ENCODE assay signal across 8 cellular contexts in the genomic region with DNA sequence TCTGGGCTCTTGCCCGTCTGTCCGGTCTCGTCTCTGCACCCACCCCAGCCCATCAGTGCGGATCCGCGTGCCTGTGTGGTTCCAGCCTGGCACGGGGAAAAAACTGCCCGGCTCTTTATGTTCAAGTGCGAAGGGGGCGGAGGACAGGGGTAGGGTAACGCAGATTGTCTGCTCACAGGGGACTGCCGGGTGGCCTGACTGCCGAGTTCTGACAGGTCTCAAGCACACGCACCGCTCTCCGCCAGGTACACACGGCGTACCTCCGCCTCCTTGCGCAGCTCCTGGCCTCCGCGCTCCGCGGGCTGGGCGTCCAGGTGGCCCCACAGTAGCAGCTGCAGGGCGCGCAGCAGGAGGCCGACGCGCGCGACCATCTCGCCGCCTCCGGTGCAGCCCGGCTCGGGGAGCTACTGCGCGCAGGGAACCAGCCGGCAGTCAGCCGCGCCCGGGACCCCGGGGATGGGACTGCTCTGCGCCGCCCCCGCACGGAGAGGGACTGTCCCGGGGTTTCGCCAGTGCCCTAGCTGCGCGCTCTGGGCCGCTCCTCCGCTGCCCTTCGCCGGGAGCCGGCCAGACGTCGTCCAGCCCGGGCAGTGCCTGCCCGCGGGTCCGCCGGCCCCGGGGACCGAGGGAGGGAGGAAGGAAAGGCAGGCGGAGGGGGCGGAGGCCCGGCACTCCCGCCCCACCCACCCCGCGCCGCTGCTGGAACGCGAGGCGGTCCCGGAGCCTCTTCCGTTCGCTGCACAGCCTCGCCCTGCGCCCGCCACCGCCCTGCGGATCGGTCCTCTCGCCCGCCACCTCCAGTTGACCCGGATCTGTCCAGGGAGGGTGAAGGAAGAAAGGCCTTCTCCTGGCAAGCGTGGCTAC. TPM values are rescaled to one million over a fixed set of nuclear protein-coding genes. Genes with fewer than 3 reads are reported as not detected.
DNase-seq lines count a peak whose midpoint lies in the region; ATAC-seq and TF ChIP-seq lines count a peak whose summit lies in the region.

A gene with protein sequence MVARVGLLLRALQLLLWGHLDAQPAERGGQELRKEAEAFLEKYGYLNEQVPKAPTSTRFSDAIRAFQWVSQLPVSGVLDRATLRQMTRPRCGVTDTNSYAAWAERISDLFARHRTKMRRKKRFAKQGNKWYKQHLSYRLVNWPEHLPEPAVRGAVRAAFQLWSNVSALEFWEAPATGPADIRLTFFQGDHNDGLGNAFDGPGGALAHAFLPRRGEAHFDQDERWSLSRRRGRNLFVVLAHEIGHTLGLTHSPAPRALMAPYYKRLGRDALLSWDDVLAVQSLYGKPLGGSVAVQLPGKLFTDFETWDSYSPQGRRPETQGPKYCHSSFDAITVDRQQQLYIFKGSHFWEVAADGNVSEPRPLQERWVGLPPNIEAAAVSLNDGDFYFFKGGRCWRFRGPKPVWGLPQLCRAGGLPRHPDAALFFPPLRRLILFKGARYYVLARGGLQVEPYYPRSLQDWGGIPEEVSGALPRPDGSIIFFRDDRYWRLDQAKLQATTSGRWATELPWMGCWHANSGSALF (minus strand): TSS at position 635 of the 864 bp plus-strand sequence. CDS start 264 bp downstream, at position 371.

- H3K4me3 Mint-ChIP-seq in activated B cell treated with CpG ODN at 0.5 μM for 24 hours, result peak within 1 kb of the TSS; percentile 79
- H3K4me3 Mint-ChIP-seq in dendritic cell treated with granulocyte-macrophage colony-stimulating factor and Interleukin-4, amounts not matched to agents 40 ng/mL and 50 ng/mL, for 4 days, result peak within 1 kb of the TSS; percentile 70

- H3K36me3 ChIP-seq in lower lobe of right lung, result no peaks in the 10 kb centered on the region

- no peaks in the 10 kb centered on the region for H3K9me3 ChIP-seq in AG04450 (ENCODE audit: control insufficient read depth, insufficient read depth, low read length)
- no peaks in the 10 kb centered on the region for H3K9me3 ChIP-seq in lower lobe of right lung

- H3K9me3 Mint-ChIP-seq in activated B cell treated with CpG ODN at 0.5 μM for 24 hours, result no peaks in the 10 kb centered on the region
- H3K9me3 Mint-ChIP-seq in dendritic cell treated with granulocyte-macrophage colony-stimulating factor and Interleukin-4, amounts not matched to agents 40 ng/mL and 50 ng/mL, for 4 days, result no peaks in the 10 kb centered on the region

- no peaks in the 10 kb centered on the region for H3K36me3 Mint-ChIP-seq in activated B cell treated with CpG ODN at 0.5 μM for 24 hours (ENCODE audit: low read depth)
- H3K36me3 Mint-ChIP-seq in dendritic cell treated with granulocyte-macrophage colony-stimulating factor and Interleukin-4, amounts not matched to agents 40 ng/mL and 50 ng/mL, for 4 days (ENCODE audit: low read depth), result no peaks in the 10 kb centered on the region

- ATAC-seq in activated B cell treated with CpG ODN at 0.5 μM for 24 hours (ENCODE audit: low read depth), result peak; percentile 83
- peak; percentile 89 for ATAC-seq in lower lobe of right lung
- no peak for ATAC-seq in GM18520 (IDR thresholded peaks at IDR 0.05; ENCODE audit: unreplicated experiment)
- no peak for ATAC-seq in HG02759 (IDR thresholded peaks at IDR 0.05; ENCODE audit: unreplicated experiment)

- intact Hi-C loops in activated B cell treated with CpG ODN at 0.5 μM for 24 hours (cut with micrococcal nuclease) (loop anchor here (1.0 kb wide), 2 partner anchors 9 to 14 kb away; a partner anchor contains a TSS), lower lobe of right lung (cut with DNase I) (no loop called here)
- intact Hi-C loops in dendritic cell treated with granulocyte-macrophage colony-stimulating factor and Interleukin-4, amounts not matched to agents 40 ng/mL and 50 ng/mL, for 4 days (cut with micrococcal nuclease), result no loop called here

- no peak within 1 kb of the TSS for H3K27ac ChIP-seq in AG04450 (ENCODE audit: low read depth, low read length)
- H3K27ac ChIP-seq in lower lobe of right lung, result peak within 1 kb of the TSS; percentile 77

- H3K27me3 ChIP-seq in AG04450 (ENCODE audit: control insufficient read depth, insufficient read depth, low read length), result peaks cover 56% of the 10 kb centered on the region
- H3K27me3 ChIP-seq in lower lobe of right lung (ENCODE audit: low read depth), result peaks cover 18% of the 10 kb centered on the region

- POLR2A ChIA-PET in AG04450 (lab: Yijun Ruan, JAX) (interaction anchor here (0.6 kb wide), 1 partner anchor 1809 kb away, joined by 4 read pairs; no protein-coding TSS in a partner anchor), activated B cell treated with CpG ODN at 0.5 μM for 24 hours (lab: Charles Lee) (interaction anchor here (0.7 to 2.8 kb wide), 2 partner anchors 14 to 31 kb away, joined by 3 to 15 read pairs; a partner anchor contains a TSS)

- H3K4me3 ChIP-seq in AG04450 (ENCODE audit: low read depth, low read length), result peak within 1 kb of the TSS; percentile 55
- peak within 1 kb of the TSS; percentile 77 for H3K4me3 ChIP-seq in lower lobe of right lung

- H3K27ac Mint-ChIP-seq in activated B cell treated with CpG ODN at 0.5 μM for 24 hours, result no peak within 1 kb of the TSS
- no peak within 1 kb of the TSS for H3K27ac Mint-ChIP-seq in dendritic cell treated with granulocyte-macrophage colony-stimulating factor and Interleukin-4, amounts not matched to agents 40 ng/mL and 50 ng/mL, for 4 days

- H3K4me1 ChIP-seq in lower lobe of right lung, result peaks cover 38% of the 10 kb centered on the region

- H3K4me1 Mint-ChIP-seq in activated B cell treated with CpG ODN at 0.5 μM for 24 hours, result peaks cover 17% of the 10 kb centered on the region
- peaks cover 15% of the 10 kb centered on the region for H3K4me1 Mint-ChIP-seq in dendritic cell treated with granulocyte-macrophage colony-stimulating factor and Interleukin-4, amounts not matched to agents 40 ng/mL and 50 ng/mL, for 4 days (ENCODE audit: low read depth)

- CTCF ChIA-PET in AG04450 (lab: Charles Lee) (interaction anchor here (0.9 to 1.6 kb wide), 2 partner anchors 10 to 31 kb away, joined by 3 to 4 read pairs; no protein-coding TSS in a partner anchor), activated B cell treated with CpG ODN at 0.5 μM for 24 hours (lab: Charles Lee) (interaction anchor here (3.3 to 5.5 kb wide), 2 partner anchors 14 to 31 kb away, joined by 18 to 21 read pairs; a partner anchor contains a TSS)

- TF ChIP-seq CTCF in AG04450 (IDR thresholded peaks at IDR 0.05; ENCODE audit: low read depth, low read length) (no peak), activated B cell treated with CpG ODN at 0.5 μM for 24 hours (IDR thresholded peaks at IDR 0.05) (no peak), lower lobe of right lung (IDR thresholded peaks at IDR 0.05) (no peak)

- DNase-seq in AG04450 (ENCODE audit: low read depth, low spot score) (no peak), HK-2 (ENCODE audit: unreplicated experiment) (peak; percentile 41), activated B cell treated with CpG ODN at 0.5 μM for 24 hours (peak; percentile 42), lower lobe of right lung (peak; percentile 75)
- peak; percentile 8 to 67 (median 40) for DNase-seq in stimulated activated naive CD4-positive, alpha-beta T cell (lab: John Stamatoyannopoulos, UW)

- peaks cover 43% of the 10 kb centered on the region for H3K27me3 Mint-ChIP-seq in activated B cell treated with CpG ODN at 0.5 μM for 24 hours
- peaks cover 78% of the 10 kb centered on the region for H3K27me3 Mint-ChIP-seq in dendritic cell treated with granulocyte-macrophage colony-stimulating factor and Interleukin-4, amounts not matched to agents 40 ng/mL and 50 ng/mL, for 4 days

RNA-seq across cellular contexts. Expression of the gene that starts here (rescaled TPM):
- polyA plus RNA-seq in AG04450 (2011; rRNA removed), result 0.15 and 0.17 TPM in 2 replicates
- 0.70 TPM in 1 of 2 replicates, not detected in the other for polyA minus RNA-seq in AG04450 (2011; rRNA and poly(A)+ RNA removed)
- total RNA-seq in activated B cell treated with CpG ODN at 0.5 μM for 24 hours (0.59 TPM in 1 of 2 replicates, not detected in the other), lower lobe of right lung (40.9 TPM)

Comparison
In these comparisons a context has a peak if more than half of its experiments do, and no peak if none do; other contexts are left out.
1. RNA of the gene that starts here (total RNA-seq): 40.9 TPM in lower lobe of right lung (single experiment); 0.59 TPM in activated B cell treated with CpG ODN at 0.5 μM for 24 hours; every median in the first group is over 10 times any median in the second.
2. Peak in DNase-seq and ATAC-seq in activated B cell treated with CpG ODN at 0.5 μM for 24 hours; RNA of the gene not detected or under 1 TPM.
3. ATAC-seq: peak in lower lobe of right lung (2 of 2); none in GM18520 (single experiment) and HG02759 (single experiment).